In the genomic region with DNA sequence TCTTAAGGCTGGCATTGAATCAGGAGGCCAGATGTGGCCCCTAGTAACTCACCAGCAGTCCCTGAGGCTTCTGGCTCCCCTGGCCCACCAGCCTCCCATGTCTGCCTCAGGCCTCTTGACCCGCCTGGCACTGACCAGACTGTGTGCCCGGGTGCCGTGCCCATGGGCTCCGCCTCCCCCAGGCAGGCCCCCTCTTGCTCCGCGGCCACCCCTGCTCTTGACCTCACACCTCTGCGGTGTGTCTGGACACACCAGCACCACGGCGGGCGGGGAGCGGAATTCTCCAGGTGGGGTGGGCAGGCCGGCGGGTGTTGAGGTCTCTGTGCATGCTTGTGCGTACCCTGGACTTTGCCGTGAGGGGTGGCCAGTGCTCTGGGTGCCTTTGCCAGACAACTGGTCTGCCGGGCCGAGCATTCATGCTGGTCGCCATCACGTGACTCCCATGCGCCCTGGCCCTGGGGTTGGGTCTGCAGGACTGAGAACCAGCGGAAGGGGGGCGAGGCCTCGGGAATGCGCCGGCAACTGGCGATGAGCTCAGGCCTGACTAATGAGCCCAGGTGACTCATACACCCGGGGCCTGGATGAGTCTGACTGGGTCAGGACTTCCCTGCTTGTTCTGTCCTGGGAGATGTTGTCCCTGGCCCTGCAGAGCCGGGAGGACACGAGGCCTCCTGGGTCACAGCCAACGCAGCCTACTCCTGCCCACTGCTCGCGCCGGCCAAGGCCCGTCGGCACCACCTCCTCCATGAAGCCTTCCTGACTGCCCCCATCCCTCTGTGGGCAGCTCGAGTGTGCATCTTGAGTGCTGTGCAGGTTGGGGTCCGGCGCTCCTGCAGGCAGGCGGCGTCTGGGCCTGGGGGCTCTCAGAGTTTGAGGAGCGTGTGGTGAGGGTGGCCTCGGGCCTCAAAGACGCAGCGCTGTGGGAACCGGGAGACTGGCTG, we compare ENCODE assay signal across 11 cellular contexts. TPM values are rescaled to one million over a fixed set of nuclear protein-coding genes. Genes with fewer than 3 reads are reported as not detected.
DNase-seq lines count a peak whose midpoint lies in the region; ATAC-seq and TF ChIP-seq lines count a peak whose summit lies in the region.
"Had no signal": no experiment of that assay in that cellular context is flagged by ENCODE, and none has a peak within 500 bp of the region (broad histone marks: within the 10 kb centered on the region; RNA-seq: fewer than 3 reads in every experiment).

No MANE protein-coding gene starts in this region.

- H3K27me3 ChIP-seq in ACC112 (ENCODE audit: insufficient read depth, low read length), result no peaks in the 10 kb centered on the region
- no peaks in the 10 kb centered on the region for H3K27me3 ChIP-seq in MG63
- no peaks in the 10 kb centered on the region for H3K27me3 ChIP-seq in endodermal cell (ENCODE audit: control insufficient read depth, insufficient read depth, low read length, poor library complexity, severe bottlenecking)

- H3K9me3 ChIP-seq in MG63 (no peaks in the 10 kb centered on the region), endodermal cell (ENCODE audit: control insufficient read depth, low read length) (no peaks in the 10 kb centered on the region)

- H3K79me2 ChIP-seq in ACC112 (ENCODE audit: control insufficient read depth, insufficient read depth, low read length, unreplicated experiment), result no peaks in the 10 kb centered on the region
- H3K79me2 ChIP-seq: parathyroid adenoma had no signal

- peak overlapping the region; percentile 31; the same call in 1 of the 2 replicates for H3K27ac ChIP-seq in ACC112 (ENCODE audit: low read depth, low read length)
- no peak overlapping the region for H3K27ac ChIP-seq in endodermal cell (ENCODE audit: low read depth, low read length)
- H3K27ac ChIP-seq: parathyroid adenoma had no signal

- H3K9ac ChIP-seq in endodermal cell (ENCODE audit: extremely low read depth, low read length, poor library complexity, severe bottlenecking), result no peak overlapping the region
- H3K9ac ChIP-seq: parathyroid adenoma had no signal

- peak overlapping the region; percentile 91 for H3K27ac Mint-ChIP-seq in endodermal cell
- H3K27ac Mint-ChIP-seq: activated naive CD4-positive, alpha-beta T cell treated with anti-CD3 and anti-CD28 coated beads, Interleukin-2, amount 50 U/mL, for 72 hours; CD14-positive monocyte had no signal

- H3K36me3 Mint-ChIP-seq in endodermal cell (ENCODE audit: low read depth), result peaks cover 17% of the 10 kb centered on the region
- H3K36me3 Mint-ChIP-seq: activated naive CD4-positive, alpha-beta T cell treated with anti-CD3 and anti-CD28 coated beads, Interleukin-2, amount 50 U/mL, for 72 hours; CD14-positive monocyte had no signal

- no peaks in the 10 kb centered on the region for H3K9me3 Mint-ChIP-seq in endodermal cell
- H3K9me3 Mint-ChIP-seq: activated naive CD4-positive, alpha-beta T cell treated with anti-CD3 and anti-CD28 coated beads, Interleukin-2, amount 50 U/mL, for 72 hours had no signal

- H3K36me3 ChIP-seq in ACC112 (ENCODE audit: insufficient read depth, low read length) (no peaks in the 10 kb centered on the region), MG63 (no peaks in the 10 kb centered on the region), endodermal cell (ENCODE audit: control insufficient read depth, insufficient read depth, low read length) (peaks cover 14% of the 10 kb centered on the region)

- no peaks in the 10 kb centered on the region for H3K27me3 Mint-ChIP-seq in endodermal cell (ENCODE audit: insufficient read depth)

- H3K4me1 Mint-ChIP-seq in endodermal cell, result peaks cover 32% of the 10 kb centered on the region
- H3K4me1 Mint-ChIP-seq: CD14-positive monocyte had no signal

- H3K4me1 ChIP-seq in ACC112 (ENCODE audit: control insufficient read depth, insufficient read depth, low read length, unreplicated experiment), result peaks cover 31% of the 10 kb centered on the region
- peaks cover 17% of the 10 kb centered on the region for H3K4me1 ChIP-seq in endodermal cell (ENCODE audit: control insufficient read depth, insufficient read depth, low read length)
- H3K4me1 ChIP-seq: parathyroid adenoma had no signal

- no peak overlapping the region for H3K4me3 ChIP-seq in ACC112 (ENCODE audit: low read depth, low read length)
- no peak overlapping the region for H3K4me3 ChIP-seq in MG63
- no peak overlapping the region for H3K4me3 ChIP-seq in endodermal cell (ENCODE audit: low read length)

- peak overlapping the region; percentile 66 for H2AFZ ChIP-seq in ACC112 (ENCODE audit: low read length, unreplicated experiment)
- H2AFZ ChIP-seq: parathyroid adenoma had no signal

- H3K4me3 Mint-ChIP-seq in endodermal cell, result no peak overlapping the region
- H3K4me3 Mint-ChIP-seq: CD14-positive monocyte had no signal

- ATAC-seq in GM21447 (IDR thresholded peaks at IDR 0.05; ENCODE audit: unreplicated experiment), result no peak
- ATAC-seq: activated naive CD4-positive, alpha-beta T cell treated with anti-CD3 and anti-CD28 coated beads, Interleukin-2, amount 50 U/mL, for 72 hours had no signal

- TF ChIP-seq CTCF in endodermal cell (conservative IDR thresholded peaks at IDR 0.05), result no peak

- WGBS in endodermal cell (ENCODE audit: insufficient coverage in 1 of 2, insufficient read length in 1 of 2), 2 experiments, result 81 to 87% methylated on average over 25 to 45 of the region's 45 CpGs

- peak; percentile 98 for DNase-seq in MG63
- DNase-seq in endodermal cell, result peak; percentile 96
- peak; percentile 77 to 96 for DNase-seq in lung microvascular endothelial cell (ENCODE audit: low read depth in 2 of 2)
- no peak for DNase-seq in SK-N-DZ (ENCODE audit: low spot score)
- no peak for DNase-seq in retina
- no peak for DNase-seq in GF-D8 (lab: John Stamatoyannopoulos, UW)

RNA-seq across cellular contexts. Expression of a gene that starts 22.6 kb away (rescaled TPM):
- total RNA-seq in MG63 (2014; rRNA removed; shearing (Covaris generic); ENCODE audit: low replicate concordance), result 22.4 and 26.4 TPM in 2 replicates
- 100 to 1,000 TPM; 332 to 398 TPM for total RNA-seq in endodermal cell
- polyA plus RNA-seq in endodermal cell (2013, experiment 1 of 2), result 216 TPM
- polyA plus RNA-seq in endodermal cell (2013, experiment 2 of 2), result 213 TPM
- total RNA-seq in lung microvascular endothelial cell, result 139 and 164 TPM in 2 replicates
- 0.92 and 1.9 TPM in 2 replicates for polyA plus RNA-seq in SK-N-DZ (2014; cell fraction: cytosol; rRNA removed)
- 4.1 and 12.2 TPM in 2 replicates for polyA plus RNA-seq in SK-N-DZ (2014; cell fraction: nucleus; rRNA removed)

Comparison
In these comparisons a context has a peak if more than half of its experiments do, and no peak if none do; other contexts are left out.
1. DNase-seq: peak in MG63 (single experiment), endodermal cell (single experiment) and lung microvascular endothelial cell (2 of 2); none in SK-N-DZ (single experiment), retina (single experiment) and GF-D8 (single experiment).